Comparison of ENCODE assay signal across 8 cellular contexts in genomic region chr19:45178262-45179062, GRCh38. TPM values are rescaled to one million over a fixed set of nuclear protein-coding genes. Genes with fewer than 3 reads are reported as not detected.
DNase-seq lines count a peak whose midpoint lies in the region; ATAC-seq and TF ChIP-seq lines count a peak whose summit lies in the region.

Gene BLOC1S3 (plus strand): TSS chr19:45178784. CDS start chr19:45179297, 513 bp downstream.

- H3K4me3 Mint-ChIP-seq in Caco-2 (ENCODE audit: unreplicated experiment) (peak within 1 kb of the TSS; percentile 85), memory B cell (peak within 1 kb of the TSS; percentile 88)
- H3K4me3 Mint-ChIP-seq in effector memory CD8-positive, alpha-beta T cell = peak within 1 kb of the TSS; percentile 79 to 86

- intact Hi-C loops in Caco-2 (cut with micrococcal nuclease; ENCODE audit: unreplicated experiment) = loop anchor here (1.0 to 5.0 kb wide), 5 partner anchors 18 to 229 kb away; partner anchors contain the start of genes NKPD1, POLR1G and PPP1R13L

- CTCF ChIA-PET in Caco-2 (lab: Charles Lee) = interaction anchor here (0.6 to 2.2 kb wide), 22 partner anchors 8 to 371 kb away, joined by 3 to 17 read pairs (median 3); partner anchors contain the start of gene NKPD1

- no peaks in the 10 kb centered on the region for H3K36me3 ChIP-seq in Caco-2 (ENCODE audit: control insufficient read depth, insufficient read depth, low read length)

- no TSS peak for BruUV-seq in Caco-2 (replicated peaks; lab: Mats Ljungman, UMichigan)

- H3K27ac Mint-ChIP-seq in Caco-2 (ENCODE audit: unreplicated experiment) (peak within 1 kb of the TSS; percentile 88), memory B cell (peak within 1 kb of the TSS; percentile 92)
- H3K27ac Mint-ChIP-seq in effector memory CD8-positive, alpha-beta T cell = peak within 1 kb of the TSS; percentile 89 to 90

- no peaks in the 10 kb centered on the region for H3K9me3 ChIP-seq in Caco-2

- H3K36me3 Mint-ChIP-seq in Caco-2 (ENCODE audit: insufficient read depth, unreplicated experiment) = peaks cover 28% of the 10 kb centered on the region
- peaks cover 31% of the 10 kb centered on the region for H3K36me3 Mint-ChIP-seq in effector memory CD8-positive, alpha-beta T cell (ENCODE audit: insufficient read depth)
- H3K36me3 Mint-ChIP-seq in memory B cell = peaks cover 13% of the 10 kb centered on the region

- POLR2A ChIA-PET in Caco-2 (lab: Charles Lee) = interaction anchor here (0.5 to 2.1 kb wide), 9 partner anchors 11 to 514 kb away, joined by 3 to 19 read pairs (median 4); partner anchors contain the start of genes NKPD1, PPP1R37, QPCTL and SNRPD2

- H3K27me3 Mint-ChIP-seq in Caco-2 (ENCODE audit: insufficient read depth, unreplicated experiment) (no peaks in the 10 kb centered on the region), memory B cell (no peaks in the 10 kb centered on the region)
- no peaks in the 10 kb centered on the region for H3K27me3 Mint-ChIP-seq in effector memory CD8-positive, alpha-beta T cell

- peak within 1 kb of the TSS; percentile 77 for H3K4me3 ChIP-seq in Caco-2 (ENCODE audit: low read depth, low read length)

- DNase-seq in Caco-2 = peak; percentile 100
- DNase-seq in HT1080 (ENCODE audit: low read depth) = peak; percentile 100
- DNase-seq in NOMO-1 treated with DMSO at 0.1 percent for 48 hours (lab: John Stamatoyannopoulos, UW; ENCODE audit: unreplicated experiment) = peak; percentile 100
- DNase-seq in activated CD8-positive, alpha-beta memory T cell treated with anti-CD3 and anti-CD28 coated beads for 4 hours (ENCODE audit: low read depth in 2 of 2) = peak; percentile 98 to 100
- DNase-seq in effector memory CD8-positive, alpha-beta T cell = peak; percentile 99 to 100 (median 99)
- peak; percentile 96 to 99 for DNase-seq in memory B cell (ENCODE audit: low spot score in 2 of 2)
- peak; percentile 100 for DNase-seq in stimulated activated CD8-positive, alpha-beta memory T cell treated with anti-CD3 and anti-CD28 coated beads, Interleukin-12 subunit alpha, Interleukin-12 subunit beta, amount 100 ng/mL, for 24 hours (ENCODE audit: extremely low read depth)

- TF ChIP-seq CTCF in Caco-2 (IDR thresholded peaks at IDR 0.05; ENCODE audit: insufficient read depth in 1 of 2, low read depth in 1 of 2, low read length in 1 of 2, severe bottlenecking in 1 of 2, unreplicated experiment in 1 of 2) = peak; percentile 45 to 56

- no peaks in the 10 kb centered on the region for H3K4me1 ChIP-seq in Caco-2

- no peaks in the 10 kb centered on the region for H3K27me3 ChIP-seq in Caco-2 (replicated peaks; ENCODE audit: control insufficient read depth, insufficient read depth, low read length)

- H3K4me1 Mint-ChIP-seq in Caco-2 (ENCODE audit: low read depth, unreplicated experiment) (peaks cover 11% of the 10 kb centered on the region), memory B cell (peaks cover 23% of the 10 kb centered on the region)
- H3K4me1 Mint-ChIP-seq in effector memory CD8-positive, alpha-beta T cell (ENCODE audit: low read depth in 2 of 2) = peaks cover 18 to 30% of the 10 kb centered on the region in 2 donors

- H3K9me3 Mint-ChIP-seq in Caco-2 (ENCODE audit: unreplicated experiment) (no peaks in the 10 kb centered on the region), memory B cell (no peaks in the 10 kb centered on the region)
- H3K9me3 Mint-ChIP-seq in effector memory CD8-positive, alpha-beta T cell = no peaks in the 10 kb centered on the region

- peak; percentile 80 for ATAC-seq in GM21360 (IDR thresholded peaks at IDR 0.05; ENCODE audit: unreplicated experiment)
- peak; percentile 81 for ATAC-seq in effector memory CD8-positive, alpha-beta T cell (replicated peaks)
- ATAC-seq in memory B cell (ENCODE audit: low read depth) = peak; percentile 77

RNA-seq across cellular contexts. Expression of gene BLOC1S3, which starts in this region (rescaled TPM):
- total RNA-seq in Caco-2 (2022) = 20.1 and 20.4 TPM in 2 replicates
- total RNA-seq in HT1080 (2014; rRNA removed; shearing (Covaris generic)) = 1.5 and 5.0 TPM in 2 replicates
- 5.7 and 6.5 TPM in 2 replicates for polyA plus RNA-seq in HT1080 (2015; cell fraction: cytosol; rRNA removed)
- 5.0 and 6.5 TPM in 2 replicates for polyA plus RNA-seq in HT1080 (2015; cell fraction: nucleus; rRNA removed)

Comparison
In these comparisons a context has a peak if more than half of its experiments do, and no peak if none do; other contexts are left out.
1. Peak in every context shown above with its lines: DNase-seq, ATAC-seq and H3K4me3 ChIP-seq.